15 cellular contexts compared by ENCODE assay signal in the genomic region with DNA sequence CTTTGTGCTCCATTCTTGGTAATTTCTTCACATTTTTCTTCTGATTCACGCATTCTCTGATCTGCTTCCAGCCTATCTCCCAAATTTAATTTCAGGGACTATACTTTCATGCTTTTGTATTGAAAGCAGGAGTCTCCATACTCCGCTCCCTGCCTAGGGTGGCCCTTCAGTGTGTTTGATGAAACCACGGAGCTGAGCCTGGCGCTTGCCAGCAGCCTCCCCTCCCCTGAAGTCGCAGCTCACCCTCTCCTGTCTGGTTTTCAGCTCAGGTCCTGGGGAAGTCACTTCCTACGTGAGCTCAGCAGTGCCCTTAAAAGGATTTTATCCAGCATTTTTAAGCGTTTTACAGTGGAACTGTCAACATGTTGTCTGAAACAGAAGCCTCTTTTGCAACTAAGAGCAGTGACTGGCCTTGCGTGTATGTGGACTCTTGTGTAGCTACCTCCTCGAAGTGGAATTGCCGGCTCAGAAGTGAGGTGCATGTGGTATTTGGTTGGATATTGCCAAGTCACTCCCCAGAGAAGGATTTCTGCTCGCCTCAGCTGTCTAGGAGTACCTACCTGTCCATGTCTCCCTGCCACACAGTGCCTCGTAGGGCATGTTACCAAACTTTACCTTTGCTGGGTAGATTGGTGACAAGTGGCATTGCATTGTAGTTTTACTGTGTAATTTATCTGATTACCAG.
"Had no signal": no experiment of that assay in that cellular context is flagged by ENCODE, and none has a peak within 500 bp of the region (broad histone marks: within the 10 kb centered on the region; RNA-seq: fewer than 3 reads in every experiment).

No MANE protein-coding gene starts in this region.

- H3K4me3 Mint-ChIP-seq: activated naive CD8-positive, alpha-beta T cell; natural killer cell treated with Interleukin-12 subunit alpha and Interleukin-12 subunit beta and Interleukin-15 and Interleukin-18, amount 100 ng/mL, for 72 hours had no signal

- ATAC-seq: natural killer cell treated with Interleukin-12 subunit alpha and Interleukin-12 subunit beta and Interleukin-15 and Interleukin-18, amount 100 ng/mL, for 72 hours had no signal

- H3K9me3 ChIP-seq: esophagus squamous epithelium, thoracic aorta, uterus had no signal

- H3K36me3 ChIP-seq: uterus had no signal

- H3K27ac Mint-ChIP-seq: natural killer cell treated with Interleukin-12 subunit alpha and Interleukin-12 subunit beta and Interleukin-15 and Interleukin-18, amount 100 ng/mL, for 72 hours had no signal

- H3K27me3 Mint-ChIP-seq: activated naive CD8-positive, alpha-beta T cell; natural killer cell treated with Interleukin-12 subunit alpha and Interleukin-12 subunit beta and Interleukin-15 and Interleukin-18, amount 100 ng/mL, for 72 hours had no signal

- H3K4me3 ChIP-seq: cardiac muscle cell, esophagus squamous epithelium, thoracic aorta, uterus had no signal

- H3K4me1 ChIP-seq: uterus had no signal

- H3K27me3 ChIP-seq: cardiac muscle cell, esophagus squamous epithelium, uterus had no signal

- H3K27ac ChIP-seq: cardiac muscle cell, esophagus squamous epithelium, thoracic aorta, uterus had no signal

- H3K9me3 Mint-ChIP-seq: natural killer cell treated with Interleukin-12 subunit alpha and Interleukin-12 subunit beta and Interleukin-15 and Interleukin-18, amount 100 ng/mL, for 72 hours had no signal

- DNase-seq: activated CD8-positive, alpha-beta memory T cell treated with anti-CD3 and anti-CD28 coated beads for 24 hours; activated CD8-positive, alpha-beta memory T cell treated with anti-CD3 and anti-CD28 coated beads, Interleukin-2, amount 50 U/mL, for 48 hours; activated gamma-delta T cell; dermis blood vessel endothelial cell; effector memory CD4-positive, alpha-beta T cell; esophagus squamous epithelium; occipital lobe; retina; T-helper 1 cell; T-helper 9 cell; uterus had no signal
